In the genomic region with DNA sequence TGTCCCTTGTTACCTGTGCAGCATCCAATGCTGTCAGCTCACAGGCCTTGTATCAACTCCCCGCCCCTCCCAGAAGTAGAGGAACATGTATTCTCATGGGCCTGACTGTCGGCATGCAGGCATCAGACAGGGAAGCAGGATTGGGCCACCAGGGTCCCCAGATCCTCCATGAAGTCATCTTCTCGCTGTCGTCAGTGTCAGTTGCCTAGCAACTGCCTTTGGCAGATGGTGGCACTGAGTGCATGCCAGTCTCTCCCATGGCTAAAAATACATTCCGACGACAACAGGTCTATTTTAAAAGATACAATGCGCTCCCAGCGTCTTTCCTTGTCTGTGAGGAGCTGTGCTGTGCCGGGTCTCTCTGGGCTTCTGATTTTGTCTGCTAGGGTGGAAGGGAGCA, we compare ENCODE assay signal across 21 cellular contexts. TPM values are rescaled to one million over a fixed set of nuclear protein-coding genes. Genes with fewer than 3 reads are reported as not detected.
DNase-seq lines count a peak whose midpoint lies in the region.
"Had no signal": no experiment of that assay in that cellular context is flagged by ENCODE, and none has a peak within 500 bp of the region (broad histone marks: within the 10 kb centered on the region; RNA-seq: fewer than 3 reads in every experiment).

No MANE protein-coding gene starts in this region.

- intact Hi-C loops in cardiac septum (cut with DNase I), result no loop called here
- intact Hi-C loops in CD4-positive, alpha-beta memory T cell (cut with micrococcal nuclease), result no loop called here
- intact Hi-C loops in activated CD4-positive, alpha-beta memory T cell treated with anti-CD3 and anti-CD28 coated beads for 36 hours (cut with micrococcal nuclease), result no loop called here

- H3K36me3 ChIP-seq in CD4-positive, alpha-beta memory T cell (ENCODE audit: insufficient read depth, low read length), result no peaks in the 10 kb centered on the region
- H3K36me3 ChIP-seq: adrenal gland, gastroesophageal sphincter, WERI-Rb-1 had no signal

- H3K9me3 Mint-ChIP-seq in CD4-positive, alpha-beta memory T cell, result peaks cover 0 to 10% (median 6%) of the 10 kb centered on the region in 8 donors
- peaks cover 6% of the 10 kb centered on the region for H3K9me3 Mint-ChIP-seq in activated CD4-positive, alpha-beta memory T cell treated with anti-CD3 and anti-CD28 coated beads for 36 hours
- H3K9me3 Mint-ChIP-seq: activated T-helper 2 cell treated with anti-CD3 and anti-CD28 coated beads, Interferon-gamma antibody, Interleukin-2, Interleukin-4, amounts not matched to agents 10 μg/mL and 5 μg/mL and 100 μg/mL, durations not matched to agents 14 hours and 24 hours and 36 hours had no signal

- no peaks in the 10 kb centered on the region for H3K4me1 Mint-ChIP-seq in CD4-positive, alpha-beta memory T cell
- no peaks in the 10 kb centered on the region for H3K4me1 Mint-ChIP-seq in activated CD4-positive, alpha-beta memory T cell treated with anti-CD3 and anti-CD28 coated beads for 36 hours (ENCODE audit: low read depth)
- H3K4me1 Mint-ChIP-seq: stimulated activated naive CD8-positive, alpha-beta T cell treated with anti-CD3 and anti-CD28 coated beads, Interleukin-15, amount 100 ng/mL, for 72 hours had no signal

- peak; percentile 17 for DNase-seq in DMS 273 treated with DMSO at 0.1 percent for 48 hours (lab: John Stamatoyannopoulos, UW)
- DNase-seq in NCI-H524 (lab: John Stamatoyannopoulos, UW), result peak; percentile 71 to 77
- peak; percentile 79 for DNase-seq in cardiac septum (ENCODE audit: low spot score)
- DNase-seq in nucleus accumbens (lab: John Stamatoyannopoulos, UW), result peak in 49 of 56 donors; percentile 7 to 92 (median 54)
- DNase-seq in COR-L47 (lab: John Stamatoyannopoulos, UW), result no peak
- no peak for DNase-seq in CD4-positive, alpha-beta memory T cell
- no peak for DNase-seq in GF-D8 (lab: John Stamatoyannopoulos, UW)
- DNase-seq in activated CD4-positive, alpha-beta memory T cell treated with anti-CD3 and anti-CD28 coated beads for 36 hours, result no peak
- DNase-seq: activated CD8-positive, alpha-beta memory T cell treated with anti-CD3 and anti-CD28 coated beads for 24 hours; islet precursor cell; stimulated activated naive CD8-positive, alpha-beta T cell treated with anti-CD3 and anti-CD28 coated beads, Interleukin-15, amount 100 ng/mL, for 72 hours; T-helper 1 cell; WERI-Rb-1 had no signal

- peaks cover 14 to 29% of the 10 kb centered on the region in 2 donors for H3K27me3 Mint-ChIP-seq in CD4-positive, alpha-beta memory T cell
- peaks cover 5% of the 10 kb centered on the region for H3K27me3 Mint-ChIP-seq in activated CD4-positive, alpha-beta memory T cell treated with anti-CD3 and anti-CD28 coated beads for 36 hours

- no peak overlapping the region for H3K27ac Mint-ChIP-seq in CD4-positive, alpha-beta memory T cell
- H3K27ac Mint-ChIP-seq in activated CD4-positive, alpha-beta memory T cell treated with anti-CD3 and anti-CD28 coated beads for 36 hours, result no peak overlapping the region
- H3K27ac Mint-ChIP-seq: activated T-helper 2 cell treated with anti-CD3 and anti-CD28 coated beads, Interferon-gamma antibody, Interleukin-2, Interleukin-4, amounts not matched to agents 10 μg/mL and 5 μg/mL and 100 μg/mL, durations not matched to agents 14 hours and 24 hours and 36 hours; stimulated activated naive CD8-positive, alpha-beta T cell treated with anti-CD3 and anti-CD28 coated beads, Interleukin-15, amount 100 ng/mL, for 72 hours had no signal

- no peak overlapping the region for H3K4me3 ChIP-seq in CD4-positive, alpha-beta memory T cell (ENCODE audit: low read length in 2 of 2)
- H3K4me3 ChIP-seq: adrenal gland, coronary artery, gastroesophageal sphincter had no signal

- no peaks in the 10 kb centered on the region for H3K27me3 ChIP-seq in CD4-positive, alpha-beta memory T cell (ENCODE audit: insufficient read depth, low read length)
- H3K27me3 ChIP-seq: adrenal gland, gastroesophageal sphincter had no signal

- CTCF ChIA-PET in CD4-positive, alpha-beta memory T cell (lab: Charles Lee; ENCODE audit: partially characterized antibody), result no interaction called here
- CTCF ChIA-PET in activated CD4-positive, alpha-beta memory T cell treated with anti-CD3 and anti-CD28 coated beads for 36 hours (lab: Charles Lee), result no interaction called here

- H3K4me1 ChIP-seq in CD4-positive, alpha-beta memory T cell (ENCODE audit: insufficient read depth, low read length), result no peaks in the 10 kb centered on the region
- H3K4me1 ChIP-seq: adrenal gland, gastroesophageal sphincter had no signal

- H3K36me3 Mint-ChIP-seq in CD4-positive, alpha-beta memory T cell, result no peaks in the 10 kb centered on the region
- no peaks in the 10 kb centered on the region for H3K36me3 Mint-ChIP-seq in activated CD4-positive, alpha-beta memory T cell treated with anti-CD3 and anti-CD28 coated beads for 36 hours

- POLR2A ChIA-PET in CD4-positive, alpha-beta memory T cell (lab: Charles Lee; ENCODE audit: partially characterized antibody), result no interaction called here
- POLR2A ChIA-PET in activated CD4-positive, alpha-beta memory T cell treated with anti-CD3 and anti-CD28 coated beads for 36 hours (lab: Charles Lee), result no interaction called here

- H3K27ac ChIP-seq in CD4-positive, alpha-beta memory T cell (ENCODE audit: low read depth, low read length), result no peak overlapping the region
- H3K27ac ChIP-seq: adrenal gland, coronary artery, epithelial cell of prostate, gastroesophageal sphincter, WERI-Rb-1 had no signal

- H3K9me3 ChIP-seq in CD4-positive, alpha-beta memory T cell (ENCODE audit: control insufficient read depth in 1 of 2, low read length in 2 of 2), result no peaks in the 10 kb centered on the region
- H3K9me3 ChIP-seq: adrenal gland had no signal

- no peak overlapping the region for H3K4me3 Mint-ChIP-seq in CD4-positive, alpha-beta memory T cell
- no peak overlapping the region for H3K4me3 Mint-ChIP-seq in activated CD4-positive, alpha-beta memory T cell treated with anti-CD3 and anti-CD28 coated beads for 36 hours
- H3K4me3 Mint-ChIP-seq: stimulated activated naive CD8-positive, alpha-beta T cell treated with anti-CD3 and anti-CD28 coated beads, Interleukin-15, amount 100 ng/mL, for 72 hours had no signal

RNA-seq across cellular contexts. Expression of gene CES5A, which starts 36.8 kb away (rescaled TPM):
- total RNA-seq in cardiac septum, result not detected
- not detected for total RNA-seq in CD4-positive, alpha-beta memory T cell
- not detected for polyA plus RNA-seq in CD4-positive, alpha-beta memory T cell
- not detected for total RNA-seq in activated CD4-positive, alpha-beta memory T cell treated with anti-CD3 and anti-CD28 coated beads for 36 hours
- total RNA-seq: activated T-helper 2 cell treated with anti-CD3 and anti-CD28 coated beads, Interferon-gamma antibody, Interleukin-2, Interleukin-4, amounts not matched to agents 10 μg/mL and 5 μg/mL and 100 μg/mL, durations not matched to agents 14 hours and 24 hours and 36 hours; gastroesophageal sphincter; NCI-H460; omental fat pad; RPMI7951 had no signal

Comparison
In these comparisons a context has a peak if more than half of its experiments do, and no peak if none do; other contexts are left out.
1. DNase-seq: peak in DMS 273 treated with DMSO at 0.1 percent for 48 hours (single experiment), NCI-H524 (2 of 2), cardiac septum (single experiment) and nucleus accumbens (49 of 56); none in COR-L47 (single experiment), CD4-positive, alpha-beta memory T cell (0 of 5), GF-D8 (single experiment) and activated CD4-positive, alpha-beta memory T cell treated with anti-CD3 and anti-CD28 coated beads for 36 hours (single experiment).